In genomic region chr16:88811850-88812736, GRCh38 we compare ENCODE assay signal across 8 cellular contexts. TPM values are rescaled to one million over a fixed set of nuclear protein-coding genes. Genes with fewer than 3 reads are reported as not detected.
DNase-seq lines count a peak whose midpoint lies in the region; ATAC-seq and TF ChIP-seq lines count a peak whose summit lies in the region.

Gene APRT (minus strand): TSS chr16:88811928. CDS start chr16:88811899, 29 bp downstream.

- peaks cover 59% of the 10 kb centered on the region for H3F3A ChIP-seq in PC-9 (ENCODE audit: insufficient read depth, low read depth)

- H3K27ac ChIP-seq in PC-9: peak within 1 kb of the TSS; percentile 78
- H3K27ac ChIP-seq in muscle layer of duodenum (ENCODE audit: low read length): peak within 1 kb of the TSS; percentile 51

- POLR2A ChIA-PET in PC-9 (lab: Charles Lee; ENCODE audit: unreplicated experiment): interaction anchor here (0.6 to 0.7 kb wide), 4 partner anchors 28 to 359 kb away, joined by 3 to 9 read pairs (median 4); no protein-coding TSS in a partner anchor

- intact Hi-C loops in PC-9 (cut with micrococcal nuclease; ENCODE audit: unreplicated experiment): loop anchor here (1.0 to 5.0 kb wide), 3 partner anchors 45 to 404 kb away; partner anchors contain the start of genes SNAI3 and TRAPPC2L

- peak within 1 kb of the TSS; percentile 91 for H3K4me3 ChIP-seq in PC-9
- peak within 1 kb of the TSS; percentile 73 to 74 for H3K4me3 ChIP-seq in muscle layer of duodenum (ENCODE audit: low read depth in 1 of 2, low read length in 2 of 2)

- peaks cover 32% of the 10 kb centered on the region for H3K79me2 ChIP-seq in PC-9 (ENCODE audit: low read depth)

- peak; percentile 69 for ATAC-seq in GM21723 (IDR thresholded peaks at IDR 0.05; ENCODE audit: unreplicated experiment)
- ATAC-seq in activated T-cell treated with anti-CD3 and anti-CD28 coated beads, Interleukin-2, amount 50 U/mL, for 4 hours: peak; percentile 73
- peak; percentile 88 for ATAC-seq in esophagus mucosa

- H3K4me1 ChIP-seq in PC-9 (replicated peaks; ENCODE audit: insufficient read depth) (peaks cover 16% of the 10 kb centered on the region; the same call in 1 of the 2 replicates), muscle layer of duodenum (ENCODE audit: control insufficient read depth in 1 of 2, insufficient read depth in 2 of 2, low read length in 2 of 2) (peaks cover 7 to 31% of the 10 kb centered on the region in 2 donors)

- H3K9me2 ChIP-seq in PC-9 (ENCODE audit: insufficient read depth): no peaks in the 10 kb centered on the region

- BruUV-seq in PC-9 (replicated peaks; lab: Mats Ljungman, UMichigan): TSS peak; percentile 2

- peak within 1 kb of the TSS; percentile 81 for H2AFZ ChIP-seq in PC-9

- H4K20me1 ChIP-seq in PC-9 (ENCODE audit: insufficient read depth): peaks cover 25% of the 10 kb centered on the region

- CTCF ChIA-PET in PC-9 (lab: Charles Lee): interaction anchor here (0.7 kb wide), 1 partner anchor 355 kb away, joined by 3 read pairs; no protein-coding TSS in a partner anchor

- H3K27me3 Mint-ChIP-seq in activated T-cell treated with anti-CD3 and anti-CD28 coated beads, Interleukin-2, amount 50 U/mL, for 4 hours (ENCODE audit: low read depth): no peaks in the 10 kb centered on the region

- H3K9me3 Mint-ChIP-seq in activated T-cell treated with anti-CD3 and anti-CD28 coated beads, Interleukin-2, amount 50 U/mL, for 4 hours: no peaks in the 10 kb centered on the region

- peaks cover 11% of the 10 kb centered on the region; the same call in 1 of the 2 replicates for H3K36me3 ChIP-seq in PC-9 (ENCODE audit: low read depth)
- H3K36me3 ChIP-seq in muscle layer of duodenum (ENCODE audit: control insufficient read depth in 1 of 2, insufficient read depth in 2 of 2, low read length in 2 of 2): peaks cover 4 to 6% of the 10 kb centered on the region in 2 donors

- peaks cover 7% of the 10 kb centered on the region for H3K4me1 Mint-ChIP-seq in activated T-cell treated with anti-CD3 and anti-CD28 coated beads, Interleukin-2, amount 50 U/mL, for 4 hours (ENCODE audit: low read depth)

- peak within 1 kb of the TSS; percentile 90 for H3K4me2 ChIP-seq in PC-9

- no peaks in the 10 kb centered on the region for H3K27me3 ChIP-seq in PC-9 (ENCODE audit: insufficient read depth, low read depth)
- no peaks in the 10 kb centered on the region for H3K27me3 ChIP-seq in muscle layer of duodenum (ENCODE audit: low read depth, low read length)

- H3K9me3 ChIP-seq in PC-9 (ENCODE audit: insufficient read depth, low read depth): no peaks in the 10 kb centered on the region
- no peaks in the 10 kb centered on the region for H3K9me3 ChIP-seq in muscle layer of duodenum (ENCODE audit: control insufficient read depth in 1 of 2, low read length in 2 of 2)

- peak within 1 kb of the TSS; percentile 90 for H3K4me3 Mint-ChIP-seq in activated T-cell treated with anti-CD3 and anti-CD28 coated beads, Interleukin-2, amount 50 U/mL, for 4 hours

- peak; percentile 45; the same call in 1 of the 2 replicates for TF ChIP-seq CTCF in PC-9 (conservative IDR thresholded peaks at IDR 0.05)

- H3K36me3 Mint-ChIP-seq in activated T-cell treated with anti-CD3 and anti-CD28 coated beads, Interleukin-2, amount 50 U/mL, for 4 hours (ENCODE audit: insufficient read depth): peaks cover 7% of the 10 kb centered on the region

- DNase-seq in DMS79 (lab: John Stamatoyannopoulos, UW) (peak; percentile 58), KG1 (lab: John Stamatoyannopoulos, UW) (peak; percentile 69), PC-9 (peak; percentile 85 to 99)
- peak; percentile 99 for DNase-seq in activated T-cell treated with anti-CD3 and anti-CD28 coated beads, Interleukin-2, amount 50 U/mL, for 4 hours
- peak; percentile 96 for DNase-seq in stimulated activated CD8-positive, alpha-beta memory T cell treated with anti-CD3 and anti-CD28 coated beads, Interleukin-7, amount 100 ng/mL, for 24 hours (ENCODE audit: low read depth)

RNA-seq across cellular contexts. Expression of gene APRT, which starts in this region (rescaled TPM):
- 213 and 226 TPM in 2 replicates for total RNA-seq in PC-9 (2021)
- total RNA-seq in activated T-cell treated with anti-CD3 and anti-CD28 coated beads, Interleukin-2, amount 50 U/mL, for 4 hours: 100 to 1,000 TPM; 534 to 566 (median 566) TPM
- 207 TPM for total RNA-seq in esophagus mucosa

Comparison
In these comparisons a context has a peak if more than half of its experiments do, and no peak if none do; other contexts are left out.
1. Peak in every context shown above with its lines: DNase-seq, ATAC-seq, H3K4me3 ChIP-seq and H3K27ac ChIP-seq.